Comparison of ENCODE assay signal across 8 cellular contexts in the genomic region with DNA sequence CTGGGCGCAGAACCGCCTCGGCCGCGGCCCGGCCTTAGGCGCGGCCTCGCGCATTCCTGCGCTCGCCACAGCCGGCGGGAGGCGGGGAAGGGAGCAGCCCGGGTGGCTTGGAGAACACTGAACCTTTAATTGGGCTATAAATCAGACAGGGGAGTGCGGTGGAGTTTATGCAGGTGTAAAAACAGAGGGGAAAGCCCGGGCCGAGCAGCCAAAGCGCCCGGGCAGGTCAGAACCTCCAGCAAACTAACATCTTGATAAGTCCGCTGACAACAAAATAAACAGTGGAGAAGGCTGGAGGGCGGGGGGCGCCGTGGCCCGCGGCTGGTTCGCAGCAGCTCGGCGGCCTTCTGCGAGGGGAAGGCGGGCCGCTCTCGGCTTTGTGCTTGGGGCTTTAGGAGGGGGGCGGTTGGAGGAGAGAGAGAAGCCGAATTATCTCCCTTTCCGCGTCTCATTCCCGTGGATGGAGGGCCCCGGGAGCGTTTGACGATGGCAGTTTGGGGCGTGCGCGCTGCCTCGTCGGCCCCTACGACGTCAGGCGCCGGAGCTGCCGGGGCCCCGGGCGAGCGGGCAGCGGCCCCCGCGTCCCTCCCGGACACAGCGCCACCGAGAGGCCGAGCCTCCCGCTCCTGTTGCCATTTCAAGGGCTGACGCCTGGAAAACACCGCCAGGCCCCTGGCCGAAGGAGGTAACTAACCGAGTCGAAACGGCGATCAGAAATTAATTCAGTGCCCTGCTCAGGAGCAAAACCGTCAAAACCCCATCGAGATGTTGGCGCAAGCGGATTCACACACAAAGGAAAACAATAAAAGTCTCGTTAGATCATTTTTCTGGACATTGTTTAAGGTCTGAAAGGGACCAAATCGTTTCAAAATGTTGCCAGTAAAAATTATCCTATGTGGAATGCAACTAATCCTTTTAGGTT. TPM values are rescaled to one million over a fixed set of nuclear protein-coding genes. Genes with fewer than 3 reads are reported as not detected.
DNase-seq lines count a peak whose midpoint lies in the region; ATAC-seq and TF ChIP-seq lines count a peak whose summit lies in the region.

No MANE protein-coding gene starts in this region.

- H2BK120ac ChIP-seq in IMR-90 (ENCODE audit: low read depth, low read length): peak overlapping the region; percentile 89

- intact Hi-C loops in IMR-90 (cut with micrococcal nuclease): no loop called here

- H2AFZ ChIP-seq in IMR-90 (replicated peaks; ENCODE audit: low read length, poor library complexity): peak overlapping the region; percentile 92

- no peak overlapping the region for H3K27ac Mint-ChIP-seq in immature natural killer cell

- peaks cover 9% of the 10 kb centered on the region for H3K4me1 ChIP-seq in IMR-90 (ENCODE audit: control insufficient read depth, insufficient read depth, low read length)
- peaks cover 18% of the 10 kb centered on the region for H3K4me1 ChIP-seq in suprapubic skin

- H4K20me1 ChIP-seq in IMR-90 (ENCODE audit: insufficient read depth, low read length): 0 out of 2 replicates have a peak, but pooled peaks cover under 1% of the 10 kb centered on the region

- no peak; the same call in 1 of the 2 replicates for TF ChIP-seq POLR2A in IMR-90 (IDR thresholded peaks at IDR 0.05; ENCODE audit: low read depth, low read length)
- no peak for TF ChIP-seq POLR2A in suprapubic skin (IDR thresholded peaks at IDR 0.05)

- H3K36me3 ChIP-seq in IMR-90 (ENCODE audit: control insufficient read depth, insufficient read depth, low read length): no peaks in the 10 kb centered on the region
- no peaks in the 10 kb centered on the region for H3K36me3 ChIP-seq in suprapubic skin

- peak; percentile 79 for TF ChIP-seq CTCF in C4-2B (conservative IDR thresholded peaks at IDR 0.05)
- TF ChIP-seq CTCF in IMR-90 (conservative IDR thresholded peaks at IDR 0.05; ENCODE audit: low read depth, low read length): peak; percentile 57
- no peak for TF ChIP-seq CTCF in suprapubic skin (IDR thresholded peaks at IDR 0.05)

- no TSS peak for BruUV-seq in IMR-90 (replicated peaks; lab: Mats Ljungman, UMichigan)

- H3K36me3 Mint-ChIP-seq in immature natural killer cell: peaks cover 0 to 3% (median 0%) of the 10 kb centered on the region in 3 donors

- H3K79me1 ChIP-seq in IMR-90 (ENCODE audit: low read depth in 1 of 2, low read length in 2 of 2): peaks cover 2 to 42% of the 10 kb centered on the region in 2 experiments; a peak in 2 of 4 replicates

- no peak overlapping the region for H2AK5ac ChIP-seq in IMR-90 (ENCODE audit: low read depth, low read length)

- H3K27me3 ChIP-seq in IMR-90 (ENCODE audit: control insufficient read depth, insufficient read depth, low read length) (no peaks in the 10 kb centered on the region), suprapubic skin (peaks cover 100% of the 10 kb centered on the region)

- peak overlapping the region; percentile 91 for H3K4ac ChIP-seq in IMR-90 (ENCODE audit: low read depth, low read length)

- 0 out of 3 replicates have a peak overlapping the region, but pooled peaks have one; percentile 22 for H2BK15ac ChIP-seq in IMR-90 (ENCODE audit: low read depth, low read length)

- H3K56ac ChIP-seq in IMR-90 (ENCODE audit: extremely low read depth, insufficient read depth, low read length): peak overlapping the region; percentile 75; the same call in 1 of the 2 replicates

- peaks cover under 1% of the 10 kb centered on the region for H3K9me1 ChIP-seq in IMR-90 (ENCODE audit: insufficient read depth, low read length)

- peak overlapping the region in 4 of 5 donors; percentile 21 to 55 (median 44) for H3K4me3 Mint-ChIP-seq in immature natural killer cell

- H3K27ac ChIP-seq in C4-2B (peak overlapping the region; percentile 7; the same call in 1 of the 2 replicates), IMR-90 (ENCODE audit: insufficient read depth, low read length) (peak overlapping the region; percentile 69), suprapubic skin (peak overlapping the region; percentile 14)

- H3K9me3 ChIP-seq in IMR-90 (ENCODE audit: control insufficient read depth, insufficient read depth, low read length) (no peaks in the 10 kb centered on the region), suprapubic skin (no peaks in the 10 kb centered on the region)

- peak; percentile 63 for ATAC-seq in IMR-90 (ENCODE audit: low read depth)
- ATAC-seq in HG03175 (IDR thresholded peaks at IDR 0.05; ENCODE audit: unreplicated experiment): no peak
- ATAC-seq in GM18519 (IDR thresholded peaks at IDR 0.05; ENCODE audit: low FRiP score, unreplicated experiment): no peak
- no peak for ATAC-seq in HG02870 (IDR thresholded peaks at IDR 0.05; ENCODE audit: unreplicated experiment)

- TF ChIP-seq RAD21 in IMR-90 (IDR thresholded peaks at IDR 0.05; ENCODE audit: low read length): peak; percentile 55

- H3K14ac ChIP-seq in IMR-90 (replicated peaks; ENCODE audit: low read depth, low read length): peak overlapping the region; percentile 84

- DNase-seq in IMR-90 (peak; percentile 67), amniotic stem cell (lab: John Stamatoyannopoulos, UW) (peak; percentile 32), immature natural killer cell (no peak), suprapubic skin (ENCODE audit: low spot score in 2 of 2) (no peak)

- in situ Hi-C loops in IMR-90 (cut with MboI; ENCODE audit: low sequenced_read_pairs): no loop called here

- peak overlapping the region; percentile 88 for H3K18ac ChIP-seq in IMR-90 (ENCODE audit: low read depth, low read length)

- H2AK9ac ChIP-seq in IMR-90 (replicated peaks; ENCODE audit: low read depth, low read length, poor library complexity): peak overlapping the region; percentile 89

- TF ChIP-seq EP300 in suprapubic skin (IDR thresholded peaks at IDR 0.05): no peak

- 12% methylated on average over 31 of the region's 76 CpGs; no CpG with 5 or more reads in 1 of the 2 experiments for WGBS in IMR-90 (ENCODE audit: extremely low coverage in 2 of 2, insufficient read length in 1 of 2), 2 experiments
- WGBS in suprapubic skin: 13% methylated on average over 40 of the region's 76 CpGs

- peak overlapping the region; percentile 69 for H4K5ac ChIP-seq in IMR-90 (ENCODE audit: low read depth, low read length)

- H3K4me3 ChIP-seq in IMR-90 (ENCODE audit: insufficient read depth, low read depth, low read length) (peak overlapping the region; percentile 21), suprapubic skin (peak overlapping the region; percentile 27)

- peaks cover 0 to 2% of the 10 kb centered on the region in 2 donors for H3K4me1 Mint-ChIP-seq in immature natural killer cell

- H2BK5ac ChIP-seq in IMR-90 (ENCODE audit: low read depth, low read length, poor library complexity, severe bottlenecking): peak overlapping the region; percentile 71

- H4K91ac ChIP-seq in IMR-90 (ENCODE audit: insufficient read depth, low read depth, low read length): peak overlapping the region; percentile 79

- POLR2A ChIA-PET in IMR-90 (lab: Charles Lee; ENCODE audit: unreplicated experiment): no interaction called here

- dilution Hi-C loops in IMR-90 (cut with HindIII; ENCODE audit: low sequenced_read_pairs, unreplicated experiment): no loop called here

- CTCF ChIA-PET in IMR-90 (lab: Yijun Ruan, JAX): no interaction called here

- H3K23ac ChIP-seq in IMR-90 (ENCODE audit: low read depth, low read length): peak overlapping the region; percentile 93; the same call in 1 of the 2 replicates

- peak overlapping the region; percentile 42 to 77 for H4K8ac ChIP-seq in IMR-90 (ENCODE audit: low read depth in 2 of 2, low read length in 2 of 2)

- peak overlapping the region; percentile 81 for H3K9ac ChIP-seq in IMR-90 (ENCODE audit: low read depth, low read length)

- peaks cover 41 to 71% (median 57%) of the 10 kb centered on the region in 3 donors for H3K27me3 Mint-ChIP-seq in immature natural killer cell (ENCODE audit: low read depth in 3 of 3)

- H3K9me3 Mint-ChIP-seq in immature natural killer cell: peaks cover 0 to 15% (median 3%) of the 10 kb centered on the region in 6 donors

- H2BK20ac ChIP-seq in IMR-90 (ENCODE audit: low read depth, low read length): peak overlapping the region; percentile 83

- H3K4me2 ChIP-seq in IMR-90 (ENCODE audit: low read depth, low read length): peak overlapping the region; percentile 82

TF ChIP-seq in IMR-90, 13 proteins besides CTCF, POLR2A, EP300 and RAD21 (continues in another document):
- TF ChIP-seq, protein P1, sequence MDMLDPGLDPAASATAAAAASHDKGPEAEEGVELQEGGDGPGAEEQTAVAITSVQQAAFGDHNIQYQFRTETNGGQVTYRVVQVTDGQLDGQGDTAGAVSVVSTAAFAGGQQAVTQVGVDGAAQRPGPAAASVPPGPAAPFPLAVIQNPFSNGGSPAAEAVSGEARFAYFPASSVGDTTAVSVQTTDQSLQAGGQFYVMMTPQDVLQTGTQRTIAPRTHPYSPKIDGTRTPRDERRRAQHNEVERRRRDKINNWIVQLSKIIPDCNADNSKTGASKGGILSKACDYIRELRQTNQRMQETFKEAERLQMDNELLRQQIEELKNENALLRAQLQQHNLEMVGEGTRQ (IDR thresholded peaks at IDR 0.05; ENCODE audit: low read depth, low read length): no peak
- TF ChIP-seq NFE2L2 (IDR thresholded peaks at IDR 0.05; ENCODE audit: low read depth, low read length): no peak
- TF ChIP-seq SMC3 (IDR thresholded peaks at IDR 0.05; ENCODE audit: low read depth, low read length): peak; percentile 44
- no peak for TF ChIP-seq BHLHE40 (IDR thresholded peaks at IDR 0.05; ENCODE audit: low read depth, low read length)
- TF ChIP-seq CEBPB (IDR thresholded peaks at IDR 0.05; ENCODE audit: low read depth, low read length): no peak
- TF ChIP-seq, protein P2, sequence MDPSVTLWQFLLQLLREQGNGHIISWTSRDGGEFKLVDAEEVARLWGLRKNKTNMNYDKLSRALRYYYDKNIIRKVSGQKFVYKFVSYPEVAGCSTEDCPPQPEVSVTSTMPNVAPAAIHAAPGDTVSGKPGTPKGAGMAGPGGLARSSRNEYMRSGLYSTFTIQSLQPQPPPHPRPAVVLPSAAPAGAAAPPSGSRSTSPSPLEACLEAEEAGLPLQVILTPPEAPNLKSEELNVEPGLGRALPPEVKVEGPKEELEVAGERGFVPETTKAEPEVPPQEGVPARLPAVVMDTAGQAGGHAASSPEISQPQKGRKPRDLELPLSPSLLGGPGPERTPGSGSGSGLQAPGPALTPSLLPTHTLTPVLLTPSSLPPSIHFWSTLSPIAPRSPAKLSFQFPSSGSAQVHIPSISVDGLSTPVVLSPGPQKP (IDR thresholded peaks at IDR 0.05; ENCODE audit: borderline replicate concordance, low read depth, low read length): no peak
- TF ChIP-seq MAFK (IDR thresholded peaks at IDR 0.05; ENCODE audit: low read depth, low read length): no peak
- no peak for TF ChIP-seq MXI1 (IDR thresholded peaks at IDR 0.05; ENCODE audit: borderline replicate concordance, low read depth, low read length)
- no peak for TF ChIP-seq RCOR1 (IDR thresholded peaks at IDR 0.05; ENCODE audit: insufficient replicate concordance, low read length)
- peak; percentile 54; the same call in 1 of the 2 replicates for TF ChIP-seq MAZ (IDR thresholded peaks at IDR 0.05; ENCODE audit: borderline replicate concordance, low read depth, low read length)

RNA-seq across cellular contexts. Expression of a gene that starts 11.2 kb away (rescaled TPM):
- total RNA-seq in IMR-90 (2012; rRNA removed) (3.2 and 6.4 TPM in 2 replicates), suprapubic skin (under 1 TPM in 3 of 4 donors, not detected in 1; 0.26 to 0.52 (median 0.51) TPM)
- polyA plus RNA-seq in IMR-90 (2012; rRNA removed) (23.1 and 28.3 TPM in 2 replicates), immature natural killer cell (not detected)
- polyA plus RNA-seq in IMR-90 (2012; cell fraction: cytosol; rRNA removed): 13.8 and 28.3 TPM in 2 replicates
- polyA plus RNA-seq in IMR-90 (2012; cell fraction: nucleus; rRNA removed; ENCODE audit: low replicate concordance): 16.9 and 18.6 TPM in 2 replicates

Comparison
In these comparisons a context has a peak if more than half of its experiments do, and no peak if none do; other contexts are left out.
1. H3K27ac ChIP-seq: peak in every context shown above with its lines; median percentile 69 in IMR-90; 14 in suprapubic skin; 7 in C4-2B.
2. CTCF ChIP-seq: peak in C4-2B (single experiment) and IMR-90 (single experiment); none in suprapubic skin (0 of 2).
3. DNase-seq: peak in IMR-90 (single experiment) and amniotic stem cell (single experiment); none in immature natural killer cell (0 of 3) and suprapubic skin (0 of 2).